ENCODE assay signal across 9 cellular contexts in the genomic region with DNA sequence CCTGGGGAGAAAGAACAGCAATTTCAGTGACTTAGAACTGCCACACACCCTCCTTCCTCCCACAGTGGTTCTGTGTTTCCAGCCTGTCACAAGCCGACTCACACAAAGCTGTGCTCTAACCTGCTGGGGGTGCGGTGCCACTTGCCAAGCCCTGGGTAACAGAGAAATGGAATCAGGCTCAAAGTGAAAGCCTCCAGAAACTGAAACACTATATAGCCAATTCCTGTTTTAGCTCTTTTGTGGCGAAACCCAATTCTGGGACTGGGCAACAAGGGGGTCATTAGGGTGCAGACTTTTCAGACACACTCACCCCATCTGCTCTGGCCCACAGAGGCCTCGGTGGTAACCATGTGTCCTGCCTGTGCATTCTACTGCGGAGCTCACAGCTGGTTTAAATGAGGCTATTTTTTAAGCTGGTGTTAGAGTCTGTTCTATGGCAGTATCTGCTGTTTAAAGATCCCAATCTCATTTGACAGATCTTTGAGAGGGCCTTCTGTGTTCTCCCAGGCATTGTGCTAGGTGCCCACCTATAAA. TPM values are rescaled to one million over a fixed set of nuclear protein-coding genes. Genes with fewer than 3 reads are reported as not detected.
DNase-seq lines count a peak whose midpoint lies in the region; ATAC-seq and TF ChIP-seq lines count a peak whose summit lies in the region.
"Had no signal": no experiment of that assay in that cellular context is flagged by ENCODE, and none has a peak within 500 bp of the region (broad histone marks: within the 10 kb centered on the region; RNA-seq: fewer than 3 reads in every experiment).

No MANE protein-coding gene starts in this region.

- no peak for TF ChIP-seq CTCF in GM13976 (IDR thresholded peaks at IDR 0.05; ENCODE audit: borderline replicate concordance, control extremely low read depth, extremely low read depth, insufficient read depth, missing control alignments)

- no peaks in the 10 kb centered on the region for H3K27me3 Mint-ChIP-seq in activated CD4-positive, alpha-beta T cell treated with anti-CD3 and anti-CD28 coated beads, Interleukin-2, amount 10 ng/mL, durations not matched to agents 24 days and 14 days

- no peak overlapping the region for H3K4me3 Mint-ChIP-seq in activated CD4-positive, alpha-beta T cell treated with anti-CD3 and anti-CD28 coated beads, Interleukin-2, amount 10 ng/mL, durations not matched to agents 24 days and 14 days

- peak; percentile 67 for DNase-seq in activated CD4-positive, alpha-beta T cell treated with anti-CD3 and anti-CD28 coated beads, Interleukin-2, amount 10 ng/mL, durations not matched to agents 24 days and 14 days
- DNase-seq in activated CD4-positive, alpha-beta T cell treated with anti-CD3 and anti-CD28 coated beads for 4 hours, result no peak
- DNase-seq in caudate nucleus (lab: John Stamatoyannopoulos, UW) (peak in 33 of 61 donors; percentile 3 to 75 (median 19)), superior temporal gyrus (ENCODE audit: extremely low spot score) (peak; percentile 42), ecto neural progenitor cell (ENCODE audit: low spot score) (no peak), epidermal melanocyte (ENCODE audit: insufficient read length, low spot score) (no peak), GM13976 (ENCODE audit: low spot score) (no peak)

- H3K27ac Mint-ChIP-seq in activated CD4-positive, alpha-beta T cell treated with anti-CD3 and anti-CD28 coated beads, Interleukin-2, amount 10 ng/mL, durations not matched to agents 24 days and 14 days, result peak overlapping the region; percentile 69

- H3K27ac ChIP-seq in caudate nucleus (ENCODE audit: low read depth, low read length), result peak overlapping the region; percentile 45
- H3K27ac ChIP-seq: parathyroid adenoma had no signal

- no peaks in the 10 kb centered on the region for H3K9me3 Mint-ChIP-seq in activated CD4-positive, alpha-beta T cell treated with anti-CD3 and anti-CD28 coated beads, Interleukin-2, amount 10 ng/mL, durations not matched to agents 24 days and 14 days

- intact Hi-C loops in activated CD4-positive, alpha-beta T cell treated with anti-CD3 and anti-CD28 coated beads, Interleukin-2, amount 10 ng/mL, durations not matched to agents 24 days and 14 days (cut with micrococcal nuclease), result loop anchor here (1.0 kb wide), 1 partner anchor 15 kb away; the partner anchor contains the start of gene ACTR6

- H3K36me3 Mint-ChIP-seq in activated CD4-positive, alpha-beta T cell treated with anti-CD3 and anti-CD28 coated beads, Interleukin-2, amount 10 ng/mL, durations not matched to agents 24 days and 14 days (ENCODE audit: low read depth), result peaks cover 28% of the 10 kb centered on the region

- peak; percentile 85 for ATAC-seq in HG03060 (IDR thresholded peaks at IDR 0.05; ENCODE audit: low read depth, unreplicated experiment)

- in situ Hi-C loops in GM13976 (cut with MboI; ENCODE audit: low sequenced_read_pairs, unreplicated experiment), result no loop called here

- peaks cover 37% of the 10 kb centered on the region for H3K4me1 Mint-ChIP-seq in activated CD4-positive, alpha-beta T cell treated with anti-CD3 and anti-CD28 coated beads, Interleukin-2, amount 10 ng/mL, durations not matched to agents 24 days and 14 days

RNA-seq across cellular contexts. Expression of gene ACTR6, which starts 15.2 kb away (rescaled TPM):
- 33.7 and 37.4 TPM in 2 replicates for total RNA-seq in activated CD4-positive, alpha-beta T cell treated with anti-CD3 and anti-CD28 coated beads, Interleukin-2, amount 10 ng/mL, durations not matched to agents 24 days and 14 days

RNA-seq across cellular contexts. Expression of gene BLTP3B, which starts 42.8 kb away (rescaled TPM):
- 57.6 and 63.6 TPM in 2 replicates for total RNA-seq in activated CD4-positive, alpha-beta T cell treated with anti-CD3 and anti-CD28 coated beads, Interleukin-2, amount 10 ng/mL, durations not matched to agents 24 days and 14 days

Comparison
In these comparisons a context has a peak if more than half of its experiments do, and no peak if none do; other contexts are left out.
1. DNase-seq: peak in activated CD4-positive, alpha-beta T cell treated with anti-CD3 and anti-CD28 coated beads, Interleukin-2, amount 10 ng/mL, durations not matched to agents 24 days and 14 days (single experiment), caudate nucleus (33 of 61) and superior temporal gyrus (single experiment); none in activated CD4-positive, alpha-beta T cell treated with anti-CD3 and anti-CD28 coated beads for 4 hours (0 of 2), ecto neural progenitor cell (single experiment), epidermal melanocyte (single experiment) and GM13976 (single experiment).